22 cellular contexts compared by ENCODE assay signal in the genomic region with DNA sequence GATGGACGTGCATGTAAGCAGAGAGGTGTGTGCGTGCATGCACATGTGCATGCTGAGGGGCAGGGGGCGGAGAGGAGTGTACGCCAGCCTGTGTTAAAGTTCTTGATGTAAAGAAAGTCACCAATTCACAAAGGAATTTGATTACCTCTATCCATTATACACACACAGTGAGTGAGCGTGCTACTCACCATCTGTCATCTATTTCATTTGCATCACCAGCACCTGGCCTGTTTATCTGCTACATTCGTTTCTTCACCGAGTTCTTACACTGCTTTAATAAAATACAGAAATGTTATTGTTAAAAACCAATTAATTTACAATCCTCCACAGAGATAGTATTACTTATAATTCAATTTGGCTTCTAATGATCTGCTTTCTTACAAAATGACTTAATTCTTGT. TPM values are rescaled to one million over a fixed set of nuclear protein-coding genes. Genes with fewer than 3 reads are reported as not detected.
DNase-seq lines count a peak whose midpoint lies in the region; ATAC-seq and TF ChIP-seq lines count a peak whose summit lies in the region.
"Had no signal": no experiment of that assay in that cellular context is flagged by ENCODE, and none has a peak within 500 bp of the region (broad histone marks: within the 10 kb centered on the region; RNA-seq: fewer than 3 reads in every experiment).

No MANE protein-coding gene starts in this region.

- H3K36me3 Mint-ChIP-seq in brain = no peaks in the 10 kb centered on the region
- H3K36me3 Mint-ChIP-seq: T-cell had no signal

- H3K27ac Mint-ChIP-seq in brain = peak overlapping the region; percentile 7 to 90 (median 62)
- H3K27ac Mint-ChIP-seq: GM23338, H9, T-cell had no signal

- peaks cover 0 to 4% (median 0%) of the 10 kb centered on the region in 5 experiments for H3K9me3 Mint-ChIP-seq in brain
- H3K9me3 Mint-ChIP-seq: GM23338, H9, T-cell had no signal

- H3K4me3 Mint-ChIP-seq in brain = peak overlapping the region in 2 of 5 experiments; percentile 13 to 19
- H3K4me3 Mint-ChIP-seq: GM23338, H9, T-cell had no signal

- TF ChIP-seq CTCF in brain (conservative IDR thresholded peaks at IDR 0.05) = no peak

- peaks cover 38% of the 10 kb centered on the region for H3K4me1 Mint-ChIP-seq in brain
- H3K4me1 Mint-ChIP-seq: T-cell had no signal

- no peak for ATAC-seq in HG03025 (IDR thresholded peaks at IDR 0.05; ENCODE audit: low FRiP score, unreplicated experiment)
- ATAC-seq in HG03095 (IDR thresholded peaks at IDR 0.05; ENCODE audit: unreplicated experiment) = no peak
- ATAC-seq in HG02973 (IDR thresholded peaks at IDR 0.05; ENCODE audit: unreplicated experiment) = no peak
- ATAC-seq: GM12878, GM23338, PC-3, Right ventricle myocardium inferior, T-cell had no signal

- peaks cover 4% of the 10 kb centered on the region for H3K27me3 Mint-ChIP-seq in brain

- DNase-seq in DMS 273 treated with DMSO at 0.1 percent for 48 hours (lab: John Stamatoyannopoulos, UW) = peak; percentile 95
- DNase-seq in NCI-H2227 (lab: John Stamatoyannopoulos, UW; ENCODE audit: unreplicated experiment) = peak; percentile 13
- DNase-seq in NCI-H69 (lab: John Stamatoyannopoulos, UW) = peak; percentile 54
- DNase-seq in epidermal melanocyte (ENCODE audit: insufficient read length, low spot score) = no peak
- DNase-seq: Calu3, DMS53, GDM1, H9, NCI-H1048, NCI-H187, NCI-H2081 treated with DMSO at 0.1 percent for 48 hours, NCI-H510A, PC-3, T-cell had no signal

RNA-seq across cellular contexts. Expression of gene NEUROD6, which starts 32.6 kb away (rescaled TPM):
- 2.6 TPM for polyA plus RNA-seq in brain (ENCODE audit: insufficient read depth, low read depth, low replicate concordance)
- polyA plus RNA-seq: BJ, GM12878, GM23338 had no signal
